Comparison of ENCODE assay signal across 7 cellular contexts in genomic region chr21:40185208-40185607, GRCh38.
"Had no signal": no experiment of that assay in that cellular context is flagged by ENCODE, and none has a peak within 500 bp of the region (broad histone marks: within the 10 kb centered on the region; RNA-seq: fewer than 3 reads in every experiment).

No MANE protein-coding gene starts in this region.

- H3K36me3 ChIP-seq: HAP-1 had no signal

- FAIRE-seq: HTR-8/SVneo had no signal

- H2AFZ ChIP-seq: GM23338 had no signal

- H3K4me3 Mint-ChIP-seq: GM23338, HFFc6 had no signal

- H3K9me3 ChIP-seq: HAP-1 had no signal

- ATAC-seq: GM23338, HCT116 had no signal

- H3K4me3 ChIP-seq: GM23338, HAP-1 had no signal

- H3K4me1 Mint-ChIP-seq: GM23338 had no signal

- DNase-seq: H7, HFFc6, IMR-90 had no signal

- H3K4me1 ChIP-seq: HAP-1 had no signal

- H3K4me2 ChIP-seq: GM23338 had no signal

- H3K27ac Mint-ChIP-seq: GM23338 had no signal
